In genomic region chr12:6234906-6235305, GRCh38 we compare ENCODE assay signal across 14 cellular contexts. TPM values are rescaled to one million over a fixed set of nuclear protein-coding genes. Genes with fewer than 3 reads are reported as not detected.
DNase-seq lines count a peak whose midpoint lies in the region; TF ChIP-seq lines count a peak whose summit lies in the region.
"Had no signal": no experiment of that assay in that cellular context is flagged by ENCODE, and none has a peak within 500 bp of the region (broad histone marks: within the 10 kb centered on the region; RNA-seq: fewer than 3 reads in every experiment).

No MANE protein-coding gene starts in this region.

- H3K27ac ChIP-seq in cingulate gyrus (ENCODE audit: low read depth, low read length) (peak overlapping the region; percentile 93), muscle layer of colon (ENCODE audit: low read depth, low read length) (peak overlapping the region; percentile 45), tibial nerve (peak overlapping the region; percentile 2 to 99 (median 70)), SJCRH30 (no peak overlapping the region)

- H3K4me1 ChIP-seq in muscle layer of colon (ENCODE audit: insufficient read depth, low read length) (peaks cover 66% of the 10 kb centered on the region), tibial nerve (peaks cover 0 to 62% (median 40%) of the 10 kb centered on the region in 4 donors), SJCRH30 (peaks cover 24% of the 10 kb centered on the region)

- H3K27me3 ChIP-seq in muscle layer of colon (ENCODE audit: control insufficient read depth in 1 of 2, insufficient read depth in 2 of 2, low read length in 2 of 2) (no peaks in the 10 kb centered on the region), tibial nerve (no peaks in the 10 kb centered on the region), SJCRH30 (no peaks in the 10 kb centered on the region)

- TF ChIP-seq POLR2A in tibial nerve (IDR thresholded peaks at IDR 0.05), result no peak

- 74 to 77% methylated on average over 7 of the region's 7 CpGs for WGBS in tibial nerve, 2 donors

- H3K9me3 ChIP-seq in muscle layer of colon (ENCODE audit: low read length) (no peaks in the 10 kb centered on the region), tibial nerve (no peaks in the 10 kb centered on the region), SJCRH30 (replicated peaks) (no peaks in the 10 kb centered on the region)

- H3K9ac ChIP-seq in muscle layer of colon (ENCODE audit: low read length), result no peak overlapping the region

- H3K4me3 ChIP-seq in muscle layer of colon (ENCODE audit: low read depth in 1 of 2, low read length in 2 of 2) (no peak overlapping the region), tibial nerve (no peak overlapping the region), SJCRH30 (no peak overlapping the region)
- H3K4me3 ChIP-seq: coronary artery had no signal

- H3K36me3 ChIP-seq in muscle layer of colon (ENCODE audit: insufficient read depth, low read length) (peaks cover 51% of the 10 kb centered on the region), tibial nerve (peaks cover 2 to 52% (median 11%) of the 10 kb centered on the region in 3 donors), SJCRH30 (peaks cover 39% of the 10 kb centered on the region)

- TF ChIP-seq CTCF in tibial nerve (IDR thresholded peaks at IDR 0.05), result no peak

- DNase-seq in DMS 273 (lab: John Stamatoyannopoulos, UW; ENCODE audit: unreplicated experiment), result peak; percentile 20
- no peak for DNase-seq in DMS 273 treated with DMSO at 0.1 percent for 48 hours (lab: John Stamatoyannopoulos, UW)
- DNase-seq in tibial nerve (ENCODE audit: low spot score in 2 of 2), result no peak
- DNase-seq in stimulated activated CD8-positive, alpha-beta memory T cell treated with anti-CD3 and anti-CD28 coated beads, Interleukin-4, amount 100 ng/mL, for 48 hours, result no peak
- no peak for DNase-seq in SJCRH30
- DNase-seq in COLO829 (ENCODE audit: low spot score), result no peak
- DNase-seq: 8988T; activated CD4-positive, CD25-positive, alpha-beta regulatory T cell treated with anti-CD3 and anti-CD28 coated beads, Interleukin-2, amount 50 U/mL, for 72 hours; activated T-cell treated with anti-CD3 and anti-CD28 coated beads, Interleukin-2, amount 50 U/mL, for 1 hour; stimulated activated CD4-positive, alpha-beta T cell treated with anti-CD3 and anti-CD28 coated beads, Interleukin-2, amount 100 ng/mL, for 24 hours; T-cell had no signal

- no peak for TF ChIP-seq EP300 in tibial nerve (IDR thresholded peaks at IDR 0.05)

RNA-seq across cellular contexts. Expression of gene CD9, which starts 34.7 kb away (rescaled TPM):
- 100 to 1,000 TPM; 297 to 500 (median 391) TPM for total RNA-seq in tibial nerve
- 220 and 239 TPM in 2 replicates for total RNA-seq in SJCRH30 (2014; rRNA removed; shearing (Covaris generic))
